ENCODE assay signal across 12 cellular contexts in genomic region chrX:14015941-14016340, GRCh38.
"Had no signal": no experiment of that assay in that cellular context is flagged by ENCODE, and none has a peak within 500 bp of the region (broad histone marks: within the 10 kb centered on the region; RNA-seq: fewer than 3 reads in every experiment).

No MANE protein-coding gene starts in this region.

- DNase-seq: activated CD4-positive, alpha-beta T cell treated with anti-CD3 and anti-CD28 coated beads for 48 hours; colonic mucosa; hypothalamus; posterior cingulate gyrus; T-helper 1 cell; WERI-Rb-1 had no signal

- H3K27me3 Mint-ChIP-seq: activated naive CD4-positive, alpha-beta T cell treated with anti-CD3 and anti-CD28 coated beads, Interleukin-2, amount 50 U/mL, for 24 hours; type B pancreatic cell had no signal

- H3K27ac Mint-ChIP-seq: activated naive CD4-positive, alpha-beta T cell treated with anti-CD3 and anti-CD28 coated beads, Interleukin-2, amount 50 U/mL, for 24 hours; activated T-helper 2 cell treated with anti-CD3 and anti-CD28 coated beads, Interferon-gamma antibody, Interleukin-2, Interleukin-4, amounts not matched to agents 10 μg/mL and 5 μg/mL and 100 μg/mL, durations not matched to agents 14 hours and 24 hours and 36 hours; stimulated activated effector memory CD8-positive, alpha-beta T cell treated with anti-CD3 and anti-CD28 coated beads, Interleukin-12 subunit alpha, Interleukin-12 subunit beta, amount 100 ng/mL, for 72 hours; type B pancreatic cell had no signal

- H3K4me1 ChIP-seq: colonic mucosa, right atrium auricular region had no signal

- H3K36me3 ChIP-seq: colonic mucosa, neutrophil had no signal

- H3K9me3 ChIP-seq: colonic mucosa, neutrophil had no signal

- H3K4me3 Mint-ChIP-seq: activated naive CD4-positive, alpha-beta T cell treated with anti-CD3 and anti-CD28 coated beads, Interleukin-2, amount 50 U/mL, for 24 hours; stimulated activated effector memory CD8-positive, alpha-beta T cell treated with anti-CD3 and anti-CD28 coated beads, Interleukin-12 subunit alpha, Interleukin-12 subunit beta, amount 100 ng/mL, for 72 hours; type B pancreatic cell had no signal

- H3K27ac ChIP-seq: colonic mucosa, neutrophil, right atrium auricular region, WERI-Rb-1 had no signal

- H3K4me3 ChIP-seq: colonic mucosa, right atrium auricular region had no signal

- ATAC-seq: stimulated activated effector memory CD8-positive, alpha-beta T cell treated with anti-CD3 and anti-CD28 coated beads, Interleukin-12 subunit alpha, Interleukin-12 subunit beta, amount 100 ng/mL, for 72 hours had no signal

- H3K27me3 ChIP-seq: colonic mucosa, neutrophil, right atrium auricular region had no signal

- H3K9me3 Mint-ChIP-seq: activated naive CD4-positive, alpha-beta T cell treated with anti-CD3 and anti-CD28 coated beads, Interleukin-2, amount 50 U/mL, for 24 hours; activated T-helper 2 cell treated with anti-CD3 and anti-CD28 coated beads, Interferon-gamma antibody, Interleukin-2, Interleukin-4, amounts not matched to agents 10 μg/mL and 5 μg/mL and 100 μg/mL, durations not matched to agents 14 hours and 24 hours and 36 hours; stimulated activated effector memory CD8-positive, alpha-beta T cell treated with anti-CD3 and anti-CD28 coated beads, Interleukin-12 subunit alpha, Interleukin-12 subunit beta, amount 100 ng/mL, for 72 hours had no signal
